ENCODE assay signal across 11 cellular contexts in genomic region chr7:27994639-27995038, GRCh38.
DNase-seq lines count a peak whose midpoint lies in the region; ATAC-seq, FAIRE-seq and TF ChIP-seq lines count a peak whose summit lies in the region.
"Had no signal": no experiment of that assay in that cellular context is flagged by ENCODE, and none has a peak within 500 bp of the region (broad histone marks: within the 10 kb centered on the region; RNA-seq: fewer than 3 reads in every experiment).

No MANE protein-coding gene starts in this region.

- peaks cover 0 to 47% (median 7%) of the 10 kb centered on the region in 4 donors for H3K4me1 ChIP-seq in tibial nerve

- no peaks in the 10 kb centered on the region for H3K27me3 ChIP-seq in WERI-Rb-1 (ENCODE audit: insufficient read depth, low read depth, severe bottlenecking)
- peaks cover 0 to 29% of the 10 kb centered on the region in 2 donors for H3K27me3 ChIP-seq in tibial nerve

- H3K9me3 ChIP-seq in WERI-Rb-1 (ENCODE audit: severe bottlenecking) (peaks cover 2% of the 10 kb centered on the region), tibial nerve (no peaks in the 10 kb centered on the region)

- ATAC-seq in GM18873 (IDR thresholded peaks at IDR 0.05; ENCODE audit: low FRiP score, unreplicated experiment) (no peak), HG03457 (IDR thresholded peaks at IDR 0.05; ENCODE audit: unreplicated experiment) (no peak)

- TF ChIP-seq POLR2A in tibial nerve (IDR thresholded peaks at IDR 0.05): no peak

- H3K36me3 ChIP-seq in WERI-Rb-1 (no peaks in the 10 kb centered on the region), tibial nerve (no peaks in the 10 kb centered on the region)

- no peak overlapping the region for H3K27ac ChIP-seq in WERI-Rb-1
- H3K27ac ChIP-seq in tibial nerve: no peak overlapping the region

- no peak for TF ChIP-seq EP300 in tibial nerve (IDR thresholded peaks at IDR 0.05)

- no peak for TF ChIP-seq CTCF in WERI-Rb-1 (IDR thresholded peaks at IDR 0.05; ENCODE audit: low read depth, low read length)
- no peak for TF ChIP-seq CTCF in tibial nerve (IDR thresholded peaks at IDR 0.05)

- H3K4me3 ChIP-seq in WERI-Rb-1 (ENCODE audit: low read depth, low read length) (no peak overlapping the region), tibial nerve (no peak overlapping the region)

- WGBS in tibial nerve, 2 donors: 47 to 49% methylated on average over 2 of the region's 2 CpGs

- FAIRE-seq in HTR-8/SVneo (lab: Jason Lieb, UNC): no peak

- DNase-seq in COLO829 (ENCODE audit: low spot score): peak; percentile 74
- DNase-seq in HTR-8/SVneo (ENCODE audit: insufficient read length, low spot score): peak; percentile 34
- peak; percentile 20 for DNase-seq in RKO (ENCODE audit: low spot score)
- peak; percentile 56 to 57 for DNase-seq in lung microvascular endothelial cell (ENCODE audit: low read depth in 2 of 2)
- DNase-seq in WERI-Rb-1: no peak
- no peak for DNase-seq in tibial nerve (ENCODE audit: low spot score in 2 of 2)
- DNase-seq: midbrain; NCI-H1048; stimulated activated CD4-positive, alpha-beta T cell treated with anti-CD3 and anti-CD28 coated beads, Interleukin-2, amount 100 ng/mL, for 48 hours had no signal

Comparison
In these comparisons a context has a peak if more than half of its experiments do, and no peak if none do; other contexts are left out.
1. DNase-seq: peak in COLO829 (single experiment), HTR-8/SVneo (single experiment), RKO (single experiment) and lung microvascular endothelial cell (2 of 2); none in WERI-Rb-1 (single experiment) and tibial nerve (0 of 2).